ENCODE assay signal across 18 cellular contexts in genomic region chr1:46345281-46345680, GRCh38.
"Had no signal": no experiment of that assay in that cellular context is flagged by ENCODE, and none has a peak within 500 bp of the region (broad histone marks: within the 10 kb centered on the region; RNA-seq: fewer than 3 reads in every experiment).

No MANE protein-coding gene starts in this region.

- H3K27me3 ChIP-seq: body of pancreas, ovary, SJSA1, transverse colon, vagina had no signal

- H3K27ac Mint-ChIP-seq: activated T-helper 17 cell treated with anti-CD3 and anti-CD28 coated beads, Interleukin-2, amount 50 U/mL, for 72 hours; T-helper 2 cell treated with Interferon-gamma antibody and Interleukin-4, amounts not matched to agents 5 μg/mL and 100 μg/mL, for 36 hours had no signal

- H3K27me3 Mint-ChIP-seq: activated T-helper 17 cell treated with anti-CD3 and anti-CD28 coated beads, Interleukin-2, amount 50 U/mL, for 72 hours had no signal

- H3K9me3 Mint-ChIP-seq: activated T-helper 17 cell treated with anti-CD3 and anti-CD28 coated beads, Interleukin-2, amount 50 U/mL, for 72 hours; nephron; T-helper 2 cell treated with Interferon-gamma antibody and Interleukin-4, amounts not matched to agents 5 μg/mL and 100 μg/mL, for 36 hours had no signal

- H3K4me3 ChIP-seq: body of pancreas, esophagus muscularis mucosa, left ventricle myocardium inferior, ovary, SJSA1, transverse colon, vagina had no signal

- H3K9me3 ChIP-seq: body of pancreas, esophagus muscularis mucosa, left ventricle myocardium inferior, ovary, SJSA1, transverse colon, vagina had no signal

- DNase-seq: activated CD4-positive, alpha-beta T cell treated with anti-CD3 and anti-CD28 coated beads, Interleukin-2, amount 50 U/mL, for 4 hours; activated naive CD4-positive, alpha-beta T cell treated with Interleukin-2 at 50 U/mL for 16 hours; amygdala; body of pancreas; caudate nucleus; hippocampal formation; left ventricle myocardium inferior; mesenchymal stem cell; ovary; stimulated activated naive CD4-positive, alpha-beta T cell; transverse colon had no signal

- H3K27ac ChIP-seq: body of pancreas, esophagus muscularis mucosa, left ventricle myocardium inferior, ovary, SJSA1, transverse colon, vagina had no signal

- H3K4me3 Mint-ChIP-seq: activated T-helper 17 cell treated with anti-CD3 and anti-CD28 coated beads, Interleukin-2, amount 50 U/mL, for 72 hours; nephron; T-helper 2 cell treated with Interferon-gamma antibody and Interleukin-4, amounts not matched to agents 5 μg/mL and 100 μg/mL, for 36 hours had no signal

- ATAC-seq: activated CD4-positive, CD25-positive, alpha-beta regulatory T cell treated with anti-CD3 and anti-CD28 coated beads, Interleukin-2, amount 50 U/mL, for 24 hours; activated T-helper 17 cell treated with anti-CD3 and anti-CD28 coated beads, Interleukin-2, amount 50 U/mL, for 72 hours; body of pancreas had no signal

- H3K36me3 ChIP-seq: ovary had no signal
